ENCODE assay signal across 18 cellular contexts in the genomic region with DNA sequence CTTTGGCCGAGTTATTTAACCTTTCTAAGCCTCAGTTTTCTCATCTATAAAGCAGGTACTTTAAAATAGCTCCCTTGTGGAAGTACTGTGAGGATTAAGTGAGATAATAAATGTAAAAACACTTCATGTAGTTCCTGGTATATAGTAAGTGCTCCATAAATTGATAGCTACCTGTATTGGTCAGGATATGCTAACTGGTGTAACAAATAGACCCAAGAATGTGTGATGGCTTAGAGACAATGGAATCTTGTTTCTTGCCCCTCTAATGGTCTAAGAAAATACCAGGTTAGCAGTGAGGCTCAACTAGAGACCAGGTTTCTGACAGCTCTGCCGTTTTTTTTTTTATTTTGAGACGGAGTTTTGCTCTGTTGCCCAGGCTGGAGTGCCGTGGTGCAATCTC. TPM values are rescaled to one million over a fixed set of nuclear protein-coding genes. Genes with fewer than 3 reads are reported as not detected.
DNase-seq lines count a peak whose midpoint lies in the region; FAIRE-seq and TF ChIP-seq lines count a peak whose summit lies in the region.
"Had no signal": no experiment of that assay in that cellular context is flagged by ENCODE, and none has a peak within 500 bp of the region (broad histone marks: within the 10 kb centered on the region; RNA-seq: fewer than 3 reads in every experiment).

No MANE protein-coding gene starts in this region.

- no peaks in the 10 kb centered on the region for H3K36me3 ChIP-seq in GM23248 (ENCODE audit: low read depth)
- no peaks in the 10 kb centered on the region for H3K36me3 ChIP-seq in stomach
- H3K36me3 ChIP-seq in adrenal gland (replicated peaks in 1 of 2) = no peaks in the 10 kb centered on the region

- 89 to 93% methylated on average over 4 of the region's 4 CpGs for WGBS in GM23248 (ENCODE audit: low coverage in 1 of 2, low lambda C conversion rate in 2 of 2, missing lambda C conversion rate in 2 of 2), 2 experiments
- WGBS in stomach, 5 donors = 86 to 96% (median 93%) methylated on average over 4 of the region's 4 CpGs
- WGBS in adrenal gland, 4 donors = 84 to 98% (median 89%) methylated on average over 4 of the region's 4 CpGs

- no peak overlapping the region for H3K4me2 ChIP-seq in GM23248 (ENCODE audit: unreplicated experiment)
- H3K4me2 ChIP-seq: PC-9 had no signal

- TF ChIP-seq POLR2A in stomach (IDR thresholded peaks at IDR 0.05) (no peak), adrenal gland (IDR thresholded peaks at IDR 0.05) (no peak), H54 (IDR thresholded peaks at IDR 0.05; ENCODE audit: low read depth, low read length) (no peak)

- peaks cover 2% of the 10 kb centered on the region for H3K27me3 Mint-ChIP-seq in activated CD4-positive, alpha-beta T cell treated with anti-CD3 and anti-CD28 coated beads, Interleukin-2, amount 10 ng/mL, durations not matched to agents 24 days and 14 days
- H3K27me3 Mint-ChIP-seq in immature natural killer cell (ENCODE audit: low read depth in 3 of 3) = peaks cover 7 to 24% (median 19%) of the 10 kb centered on the region in 3 donors

- no peak for TF ChIP-seq EP300 in stomach (IDR thresholded peaks at IDR 0.05)

- H3K4me3 ChIP-seq in GM23248 (no peak overlapping the region), stomach (no peak overlapping the region), adrenal gland (no peak overlapping the region)
- H3K4me3 ChIP-seq: PC-9 had no signal

- H3K27me3 ChIP-seq in GM23248 (replicated peaks; ENCODE audit: insufficient read depth) (no peaks in the 10 kb centered on the region), stomach (no peaks in the 10 kb centered on the region), adrenal gland (no peaks in the 10 kb centered on the region)

- peak overlapping the region; percentile 68; the same call in 1 of the 2 replicates for H3K9ac ChIP-seq in GM23248

- no peak overlapping the region for H3K4me3 Mint-ChIP-seq in activated CD4-positive, alpha-beta T cell treated with anti-CD3 and anti-CD28 coated beads, Interleukin-2, amount 10 ng/mL, durations not matched to agents 24 days and 14 days
- no peak overlapping the region for H3K4me3 Mint-ChIP-seq in immature natural killer cell
- H3K4me3 Mint-ChIP-seq: natural killer cell treated with Interleukin-12 subunit alpha and Interleukin-12 subunit beta and Interleukin-15 and Interleukin-18, amount 100 ng/mL, for 72 hours had no signal

- H3K4me1 ChIP-seq in GM23248 (ENCODE audit: insufficient read depth) = peaks cover 56% of the 10 kb centered on the region
- H3K4me1 ChIP-seq in stomach = peaks cover 21 to 64% (median 46%) of the 10 kb centered on the region in 4 donors
- H3K4me1 ChIP-seq in adrenal gland (replicated peaks in 1 of 2) = peaks cover 16 to 35% of the 10 kb centered on the region in 2 donors

- TF ChIP-seq CTCF in stomach (IDR thresholded peaks at IDR 0.05) (no peak), adrenal gland (IDR thresholded peaks at IDR 0.05) (no peak)

- H3K9me3 ChIP-seq in GM23248 (ENCODE audit: low read depth) (no peaks in the 10 kb centered on the region), stomach (no peaks in the 10 kb centered on the region), adrenal gland (replicated peaks in 1 of 3) (no peaks in the 10 kb centered on the region)

- peak overlapping the region; percentile 59 for H3K27ac ChIP-seq in GM23248
- peak overlapping the region in 4 of 5 donors; percentile 89 to 94 (median 93) for H3K27ac ChIP-seq in stomach
- peak overlapping the region in 1 of 5 donors; percentile 97 for H3K27ac ChIP-seq in adrenal gland
- H3K27ac ChIP-seq: PC-9 had no signal

- H3K79me2 ChIP-seq in GM23248 (ENCODE audit: insufficient read depth) = no peaks in the 10 kb centered on the region

- in situ Hi-C loops in GM23248 (cut with MboI) = loop anchor here (10.0 kb wide), 1 partner anchor 171 kb away; a partner anchor contains a TSS

- no peak for FAIRE-seq in H54 (lab: Jason Lieb, UNC)
- FAIRE-seq: colon, GM12891 had no signal

- 0 out of 2 replicates have a peak overlapping the region, but pooled peaks have one; percentile 31 for H2AFZ ChIP-seq in GM23248
- H2AFZ ChIP-seq: PC-9 had no signal

- H4K20me1 ChIP-seq in GM23248 (ENCODE audit: insufficient read depth) = no peaks in the 10 kb centered on the region

- no peaks in the 10 kb centered on the region for H3K9me2 ChIP-seq in GM23248 (ENCODE audit: insufficient read depth)

- peak overlapping the region; percentile 99 for H3K27ac Mint-ChIP-seq in activated CD4-positive, alpha-beta T cell treated with anti-CD3 and anti-CD28 coated beads, Interleukin-2, amount 10 ng/mL, durations not matched to agents 24 days and 14 days
- H3K27ac Mint-ChIP-seq in immature natural killer cell = peak overlapping the region in 4 of 6 donors; percentile 53 to 83 (median 64)

- DNase-seq in activated CD4-positive, alpha-beta T cell treated with anti-CD3 and anti-CD28 coated beads, Interleukin-2, amount 10 ng/mL, durations not matched to agents 24 days and 14 days = no peak
- DNase-seq in activated CD4-positive, alpha-beta T cell treated with anti-CD3 and anti-CD28 coated beads, Interleukin-2, amount 50 U/mL, for 48 hours = no peak
- DNase-seq in GM23248 (no peak), immature natural killer cell (no peak), stomach (no peak), adrenal gland (no peak), NCI-H2029 treated with DMSO at 0.1 percent for 48 hours (lab: John Stamatoyannopoulos, UW) (no peak), H54 (ENCODE audit: insufficient read length, low spot score) (no peak)
- DNase-seq: 8988T; HCEC 1CT; MV-4-11; NCI-H2081; NCI-H524 treated with DMSO at 0.1 percent for 48 hours; PC-9; stimulated activated CD4-positive, alpha-beta T cell treated with anti-CD3 and anti-CD28 coated beads, Interleukin-2, amount 100 ng/mL, for 48 hours had no signal

- H3F3A ChIP-seq in GM23248 (ENCODE audit: insufficient read depth) = peaks cover 40% of the 10 kb centered on the region

- intact Hi-C loops in activated CD4-positive, alpha-beta T cell treated with anti-CD3 and anti-CD28 coated beads, Interleukin-2, amount 10 ng/mL, durations not matched to agents 24 days and 14 days (cut with micrococcal nuclease) = loop anchor here (10.0 kb wide), 1 partner anchor 231 kb away; a partner anchor contains a TSS
- intact Hi-C loops in stomach (cut with DNase I; ENCODE audit: low total_unique reads) = no loop called here
- intact Hi-C loops in adrenal gland (cut with DNase I) = loop anchor here in 1 of 2 donors (2.0 to 10.0 kb wide), 2 partner anchors 93 to 171 kb away; a partner anchor contains a TSS

- peaks cover 23% of the 10 kb centered on the region for H3K36me3 Mint-ChIP-seq in activated CD4-positive, alpha-beta T cell treated with anti-CD3 and anti-CD28 coated beads, Interleukin-2, amount 10 ng/mL, durations not matched to agents 24 days and 14 days (ENCODE audit: low read depth)
- H3K36me3 Mint-ChIP-seq in immature natural killer cell = no peaks in the 10 kb centered on the region
- H3K36me3 Mint-ChIP-seq: natural killer cell treated with Interleukin-12 subunit alpha and Interleukin-12 subunit beta and Interleukin-15 and Interleukin-18, amount 100 ng/mL, for 72 hours had no signal

- H3K4me1 Mint-ChIP-seq in activated CD4-positive, alpha-beta T cell treated with anti-CD3 and anti-CD28 coated beads, Interleukin-2, amount 10 ng/mL, durations not matched to agents 24 days and 14 days = peaks cover 88% of the 10 kb centered on the region
- H3K4me1 Mint-ChIP-seq in immature natural killer cell = peaks cover 62 to 77% of the 10 kb centered on the region in 2 donors

- H3K9me3 Mint-ChIP-seq in activated CD4-positive, alpha-beta T cell treated with anti-CD3 and anti-CD28 coated beads, Interleukin-2, amount 10 ng/mL, durations not matched to agents 24 days and 14 days = no peaks in the 10 kb centered on the region
- H3K9me3 Mint-ChIP-seq in immature natural killer cell = no peaks in the 10 kb centered on the region
- H3K9me3 Mint-ChIP-seq: natural killer cell treated with Interleukin-12 subunit alpha and Interleukin-12 subunit beta and Interleukin-15 and Interleukin-18, amount 100 ng/mL, for 72 hours had no signal

RNA-seq across cellular contexts. Expression of a gene that starts 29.8 kb away (rescaled TPM):
- total RNA-seq in activated CD4-positive, alpha-beta T cell treated with anti-CD3 and anti-CD28 coated beads, Interleukin-2, amount 10 ng/mL, durations not matched to agents 24 days and 14 days = 217 and 220 TPM in 2 replicates
- not detected in 2 replicates for total RNA-seq in GM23248 (2014; rRNA removed; shearing (Covaris generic))
- polyA plus RNA-seq in GM23248 (2016; fragmentation: Nextera tagmentation; extraction: Ambion mirVana) (0.68 and 1.2 TPM in 2 replicates), immature natural killer cell (10 to 100 TPM; 29.6 to 50.9 (median 43.2) TPM), stomach (1 to 10 TPM in 1 of 3 donors, under 1 TPM in 1, not detected in 1; 0.92 to 1.4 TPM), adrenal gland (under 1 TPM; 0.11 to 0.40 (median 0.30) TPM)
- total RNA-seq in stomach (1 to 10 TPM in 1 of 5 donors, not detected in 4; 3.1 TPM), adrenal gland (1 to 10 TPM in 1 of 8 donors, under 1 TPM in 5, not detected in 2; 0.14 to 1.0 (median 0.49) TPM)
- total RNA-seq: PC-9 had no signal

RNA-seq across cellular contexts. Expression of a gene that starts 34.0 kb away (rescaled TPM):
- 13.1 and 16.8 TPM in 2 replicates for total RNA-seq in activated CD4-positive, alpha-beta T cell treated with anti-CD3 and anti-CD28 coated beads, Interleukin-2, amount 10 ng/mL, durations not matched to agents 24 days and 14 days
- total RNA-seq in GM23248 (2014; rRNA removed; shearing (Covaris generic)) = not detected in 2 replicates
- polyA plus RNA-seq in GM23248 (2016; fragmentation: Nextera tagmentation; extraction: Ambion mirVana) (0.20 and 0.44 TPM in 2 replicates), immature natural killer cell (under 1 TPM in 1 of 3 donors, not detected in 2; 0.12 TPM), stomach (10 to 100 TPM in 1 of 3 donors, under 1 TPM in 1, not detected in 1; 0.62 to 23.2 TPM), adrenal gland (under 1 TPM in 2 of 3 donors, not detected in 1; 0.07 to 0.08 TPM)
- total RNA-seq in stomach (1 to 10 TPM in 1 of 5 donors, under 1 TPM in 3, not detected in 1; 0.18 to 3.5 (median 0.59) TPM), adrenal gland (under 1 TPM in 3 of 8 donors, not detected in 5; 0.11 to 0.32 (median 0.14) TPM)

Comparison
In these comparisons a context has a peak if more than half of its experiments do, and no peak if none do; other contexts are left out.
1. RNA of a gene that starts 29.8 kb away (total RNA-seq): 217 to 220 TPM in activated CD4-positive, alpha-beta T cell treated with anti-CD3 and anti-CD28 coated beads, Interleukin-2, amount 10 ng/mL, durations not matched to agents 24 days and 14 days; 0.14 to 1.0 TPM in adrenal gland, not detected in GM23248 and 3.1 TPM in stomach; every median in the first group is over 10 times any median in the second.